In the genomic region with DNA sequence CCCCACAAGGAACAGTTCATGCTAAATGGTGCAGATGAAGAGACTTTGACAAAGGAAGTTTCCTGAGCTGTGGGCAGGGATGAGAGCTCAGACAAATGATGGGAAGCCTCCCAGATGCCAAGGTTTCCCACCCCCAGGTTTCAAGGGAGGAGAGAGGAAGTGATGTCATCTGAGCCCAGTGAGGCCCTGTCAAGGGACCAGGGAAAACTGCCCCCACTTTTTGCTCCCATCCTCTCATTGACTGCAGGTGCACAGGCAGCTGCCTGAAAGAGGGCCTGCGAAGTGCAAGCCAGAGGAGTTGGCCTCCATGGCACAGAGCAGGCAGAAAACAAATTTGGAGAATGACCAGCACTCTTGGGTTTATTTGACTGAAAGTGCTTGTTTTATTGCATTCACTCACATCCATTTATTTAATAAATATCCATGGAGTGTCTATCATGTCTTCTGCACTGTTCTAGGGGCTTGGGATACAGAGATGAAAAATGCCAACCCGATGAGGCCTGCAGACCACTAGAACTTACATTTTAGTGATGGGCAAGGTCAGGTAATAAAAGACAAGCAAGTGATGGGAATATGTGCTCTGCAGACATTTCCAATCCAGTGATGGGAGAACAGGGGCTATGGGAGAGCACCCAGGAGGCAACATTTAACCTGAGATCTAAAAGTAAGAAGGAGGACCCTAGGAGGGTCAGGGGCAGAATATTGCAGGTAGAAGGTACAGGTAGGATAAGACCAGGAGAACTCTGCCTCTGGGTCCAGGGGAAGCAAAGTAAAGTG, we compare ENCODE assay signal across 16 cellular contexts.
"Had no signal": no experiment of that assay in that cellular context is flagged by ENCODE, and none has a peak within 500 bp of the region (broad histone marks: within the 10 kb centered on the region; RNA-seq: fewer than 3 reads in every experiment).

No MANE protein-coding gene starts in this region.

- H3K36me3 ChIP-seq: suprapubic skin had no signal

- ATAC-seq: activated CD8-positive, alpha-beta T cell treated with anti-CD3 and anti-CD28 coated beads for 36 hours; activated naive CD4-positive, alpha-beta T cell treated with anti-CD3 and anti-CD28 coated beads, Interleukin-2, amount 50 U/mL, for 72 hours; activated T-cell treated with anti-CD3 and anti-CD28 coated beads, Interleukin-2, amount 50 U/mL, for 4 hours; foreskin keratinocyte; naive thymus-derived CD8-positive, alpha-beta T cell; stimulated activated naive CD8-positive, alpha-beta T cell treated with anti-CD3 and anti-CD28 coated beads, Interleukin-15, Interleukin-2, amounts not matched to agents 100 U/mL and 50 U/mL, for 24 hours had no signal

- DNase-seq: activated CD8-positive, alpha-beta T cell treated with anti-CD3 and anti-CD28 coated beads for 36 hours; activated effector memory CD4-positive, alpha-beta T cell treated with Interleukin-2 at 50 U/mL for 16 hours; activated T-cell treated with anti-CD3 and anti-CD28 coated beads, Interleukin-2, amount 50 U/mL, for 4 hours; effector CD4-positive, alpha-beta T cell; foreskin keratinocyte; kidney glomerular epithelial cell; mesenchymal stem cell; naive thymus-derived CD8-positive, alpha-beta T cell; stimulated activated CD4-positive, alpha-beta T cell treated with anti-CD3 and anti-CD28 coated beads, Interleukin-4, amount 100 ng/mL, for 24 hours; stimulated activated naive CD8-positive, alpha-beta T cell treated with anti-CD3 and anti-CD28 coated beads, Interleukin-15, Interleukin-2, amounts not matched to agents 100 U/mL and 50 U/mL, for 24 hours; T1000; trophoblast cell had no signal

- H3K27me3 Mint-ChIP-seq: activated CD8-positive, alpha-beta T cell treated with anti-CD3 and anti-CD28 coated beads for 36 hours had no signal

- H3K27ac Mint-ChIP-seq: activated CD8-positive, alpha-beta T cell treated with anti-CD3 and anti-CD28 coated beads for 36 hours; naive thymus-derived CD8-positive, alpha-beta T cell had no signal

- H3K4me3 ChIP-seq: coronary artery, skin epidermis, suprapubic skin had no signal

- H3K4me3 Mint-ChIP-seq: activated CD8-positive, alpha-beta T cell treated with anti-CD3 and anti-CD28 coated beads for 36 hours; activated T-cell treated with anti-CD3 and anti-CD28 coated beads, Interleukin-2, amount 50 U/mL, for 4 hours; naive thymus-derived CD8-positive, alpha-beta T cell had no signal

- H3K27ac ChIP-seq: coronary artery, foreskin keratinocyte, skin epidermis, suprapubic skin had no signal

- H3K9me3 ChIP-seq: suprapubic skin had no signal

- H3K36me3 Mint-ChIP-seq: activated naive CD4-positive, alpha-beta T cell treated with anti-CD3 and anti-CD28 coated beads, Interleukin-2, amount 50 U/mL, for 72 hours; naive thymus-derived CD8-positive, alpha-beta T cell had no signal

- H3K27me3 ChIP-seq: foreskin keratinocyte, suprapubic skin had no signal

- H3K9me3 Mint-ChIP-seq: activated CD8-positive, alpha-beta T cell treated with anti-CD3 and anti-CD28 coated beads for 36 hours; activated naive CD4-positive, alpha-beta T cell treated with anti-CD3 and anti-CD28 coated beads, Interleukin-2, amount 50 U/mL, for 72 hours; activated T-cell treated with anti-CD3 and anti-CD28 coated beads, Interleukin-2, amount 50 U/mL, for 4 hours; naive thymus-derived CD8-positive, alpha-beta T cell had no signal
